ENCODE assay signal across 8 cellular contexts in genomic region chr9:127715443-127716337, GRCh38. TPM values are rescaled to one million over a fixed set of nuclear protein-coding genes. Genes with fewer than 3 reads are reported as not detected.
DNase-seq lines count a peak whose midpoint lies in the region; ATAC-seq and TF ChIP-seq lines count a peak whose summit lies in the region.

A gene with protein sequence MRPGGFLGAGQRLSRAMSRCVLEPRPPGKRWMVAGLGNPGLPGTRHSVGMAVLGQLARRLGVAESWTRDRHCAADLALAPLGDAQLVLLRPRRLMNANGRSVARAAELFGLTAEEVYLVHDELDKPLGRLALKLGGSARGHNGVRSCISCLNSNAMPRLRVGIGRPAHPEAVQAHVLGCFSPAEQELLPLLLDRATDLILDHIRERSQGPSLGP (minus strand): TSS chr9:127715663. CDS start chr9:127715639, 24 bp downstream.
A gene with protein sequence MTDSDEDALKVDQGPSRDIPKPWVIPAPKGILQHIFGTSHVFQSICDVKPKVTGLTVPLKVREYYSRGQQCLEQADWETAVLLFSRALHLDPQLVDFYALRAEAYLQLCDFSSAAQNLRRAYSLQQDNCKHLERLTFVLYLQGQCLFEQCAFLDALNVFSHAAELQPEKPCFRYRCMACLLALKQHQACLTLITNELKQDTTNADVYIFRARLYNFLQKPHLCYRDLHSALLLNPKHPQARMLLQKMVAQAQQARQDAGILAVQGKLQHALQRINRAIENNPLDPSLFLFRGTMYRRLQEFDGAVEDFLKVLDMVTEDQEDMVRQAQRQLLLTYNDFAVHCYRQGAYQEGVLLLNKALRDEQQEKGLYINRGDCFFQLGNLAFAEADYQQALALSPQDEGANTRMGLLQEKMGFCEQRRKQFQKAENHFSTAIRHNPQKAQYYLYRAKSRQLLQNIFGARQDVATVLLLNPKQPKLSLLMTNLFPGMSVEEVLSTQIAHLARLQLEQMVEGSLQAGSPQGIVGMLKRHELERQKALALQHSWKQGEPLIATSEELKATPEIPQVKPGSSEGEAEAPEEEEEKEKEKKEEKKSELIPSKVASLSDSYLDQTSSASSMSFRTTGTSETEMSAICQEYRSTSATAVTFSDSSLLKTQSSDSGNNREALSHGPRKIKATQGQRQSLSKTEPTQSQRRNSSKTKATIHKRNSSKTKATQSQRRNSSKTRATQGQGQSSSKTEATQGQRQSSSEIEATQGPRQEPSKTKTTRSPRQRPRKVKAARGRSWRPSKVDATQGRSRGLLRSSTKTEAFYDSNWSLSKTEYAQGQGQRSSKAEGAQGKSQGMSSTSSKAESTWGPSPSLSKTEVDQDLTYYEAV (plus strand): TSS chr9:127716079. CDS start chr9:127716146, 67 bp downstream.

- H3K27me3 ChIP-seq in left ventricle myocardium inferior (ENCODE audit: low read depth) (no peaks in the 10 kb centered on the region), upper lobe of right lung (no peaks in the 10 kb centered on the region)

- DNase-seq in NCI-H146 treated with DMSO at 0.1 percent for 48 hours (lab: John Stamatoyannopoulos, UW; ENCODE audit: unreplicated experiment) (peak; percentile 76), T-helper 1 cell (peak; percentile 89 to 97 (median 96)), amniotic stem cell (lab: John Stamatoyannopoulos, UW) (peak; percentile 92), left ventricle myocardium inferior (peak; percentile 98), posterior vena cava (ENCODE audit: low spot score) (peak; percentile 99), upper lobe of right lung (peak; percentile 99)

- TF ChIP-seq CTCF in left ventricle myocardium inferior (IDR thresholded peaks at IDR 0.05; ENCODE audit: borderline replicate concordance) = no peak
- no peak for TF ChIP-seq CTCF in upper lobe of right lung (IDR thresholded peaks at IDR 0.05)

- ATAC-seq in HG02884 (IDR thresholded peaks at IDR 0.05; ENCODE audit: unreplicated experiment) (peak; percentile 91), upper lobe of right lung (peak; percentile 97)

- TF ChIP-seq POLR2A in GM15510 (IDR thresholded peaks at IDR 0.05; ENCODE audit: borderline replicate concordance, extremely low read depth, insufficient read length) = peak; percentile 51

- intact Hi-C loops in left ventricle myocardium inferior (cut with micrococcal nuclease) = no loop called here
- intact Hi-C loops in posterior vena cava (cut with DNase I) = no loop called here
- intact Hi-C loops in upper lobe of right lung (cut with DNase I) = no loop called here

- no peaks in the 10 kb centered on the region for H3K9me3 ChIP-seq in left ventricle myocardium inferior (replicated peaks)
- no peaks in the 10 kb centered on the region for H3K9me3 ChIP-seq in upper lobe of right lung

- H3K27ac ChIP-seq in left ventricle myocardium inferior (replicated peaks) = peak within 1 kb of the TSS; percentile 89
- H3K27ac ChIP-seq in upper lobe of right lung = peak within 1 kb of the TSS; percentile 83

- H3K4me1 ChIP-seq in left ventricle myocardium inferior (peaks cover 37% of the 10 kb centered on the region), upper lobe of right lung (peaks cover 12% of the 10 kb centered on the region)

- H3K36me3 ChIP-seq in left ventricle myocardium inferior = no peaks in the 10 kb centered on the region
- no peaks in the 10 kb centered on the region for H3K36me3 ChIP-seq in upper lobe of right lung

- H3K4me3 ChIP-seq in left ventricle myocardium inferior = peak within 1 kb of the TSS; percentile 94
- peak within 1 kb of the TSS; percentile 91 for H3K4me3 ChIP-seq in upper lobe of right lung

RNA-seq across cellular contexts. Expression of the first gene that starts in this region (rescaled TPM):
- total RNA-seq in left ventricle myocardium inferior = 13.9 TPM
- total RNA-seq in posterior vena cava = 1 to 10 TPM; 8.7 to 9.1 TPM
- 8.0 TPM for total RNA-seq in upper lobe of right lung

RNA-seq across cellular contexts. Expression of the second gene that starts in this region (rescaled TPM):
- total RNA-seq in left ventricle myocardium inferior = 0.25 TPM
- under 1 TPM; 0.09 to 0.14 TPM for total RNA-seq in posterior vena cava
- total RNA-seq in upper lobe of right lung = 0.41 TPM

Comparison
In these comparisons a context has a peak if more than half of its experiments do, and no peak if none do; other contexts are left out.
1. Peak in every context shown above with its lines: DNase-seq, ATAC-seq, H3K4me3 ChIP-seq and H3K27ac ChIP-seq.